In genomic region chr18:371616-371998, GRCh38 we compare ENCODE assay signal across 1 cellular context.
TF ChIP-seq lines count a peak whose summit lies in the region.

No MANE protein-coding gene starts in this region.

TF ChIP-seq in H1, 55 proteins besides CTCF, POLR2A, EP300 and RAD21 (continued from another document):
- TF ChIP-seq KDM1A (IDR thresholded peaks at IDR 0.05; ENCODE audit: borderline replicate concordance, low read length) (no peak), MAFK (IDR thresholded peaks at IDR 0.05; ENCODE audit: low read depth, low read length) (no peak), RNF2 (IDR thresholded peaks at IDR 0.05; ENCODE audit: borderline replicate concordance, low read depth, low read length, missing control alignments, poor library complexity, severe bottlenecking) (no peak), HDAC2 (IDR thresholded peaks at IDR 0.05; ENCODE audit: borderline replicate concordance in 1 of 2, low read depth in 2 of 2, low read length in 2 of 2) (no peak), ASH2L (IDR thresholded peaks at IDR 0.05; ENCODE audit: low read length) (no peak)
